8 cellular contexts compared by ENCODE assay signal in the genomic region with DNA sequence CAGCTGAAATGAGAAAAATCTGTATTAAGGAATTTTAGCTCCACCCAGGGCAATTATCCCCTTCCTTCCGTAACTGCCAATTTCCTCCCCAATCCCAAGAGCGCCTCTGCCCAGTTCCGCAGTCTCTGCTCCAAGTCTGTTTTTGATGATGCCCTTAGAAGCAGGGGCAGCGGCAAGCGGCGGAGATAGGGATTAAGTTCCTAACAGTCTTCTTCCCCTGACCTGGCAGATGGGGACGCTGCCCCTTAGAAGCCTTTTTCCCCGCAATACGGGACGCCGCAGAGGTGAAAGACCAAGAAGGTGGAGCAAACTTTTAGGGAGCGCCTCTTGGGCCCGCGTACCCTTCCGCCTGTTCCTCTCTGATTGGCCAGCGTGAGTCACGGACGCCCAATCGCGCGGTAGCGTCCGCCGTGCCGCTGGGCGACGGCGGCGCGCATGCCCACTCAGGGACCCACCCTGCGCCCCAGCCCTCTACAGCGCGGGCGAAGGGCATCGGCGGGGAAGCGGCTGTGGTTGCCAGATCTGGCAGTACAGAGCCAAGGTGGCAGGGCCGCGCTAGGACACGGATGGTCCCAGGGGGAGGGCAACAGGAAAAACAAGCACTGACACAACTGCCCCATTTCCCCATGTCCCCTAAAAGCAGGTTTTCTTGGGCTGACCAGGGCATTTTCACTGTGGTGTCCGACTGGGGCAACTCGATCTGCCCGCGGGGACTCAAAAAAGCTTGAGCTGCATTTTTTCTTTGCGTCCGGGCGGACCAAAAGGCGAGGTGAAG.
A peak's percentile ranks its signal among the peaks of the same experiment; 100 is the strongest.
DNase-seq lines count a peak whose midpoint lies in the region; ATAC-seq and TF ChIP-seq lines count a peak whose summit lies in the region.

No MANE protein-coding gene starts in this region.

- no peak for TF ChIP-seq CTCF in AG10803 (conservative IDR thresholded peaks at IDR 0.05; ENCODE audit: low read length)

- H3K4me3 ChIP-seq in AG10803 (ENCODE audit: low read length), result peak overlapping the region; percentile 88

- peak; percentile 66 for ATAC-seq in GM19035 (IDR thresholded peaks at IDR 0.05; ENCODE audit: unreplicated experiment)
- peak; percentile 66 for ATAC-seq in HG03342 (IDR thresholded peaks at IDR 0.05; ENCODE audit: unreplicated experiment)

- DNase-seq in AG10803 (ENCODE audit: low read depth) (peak; percentile 89), NCI-H345 treated with DMSO at 0.1 percent for 48 hours (lab: John Stamatoyannopoulos, UW; ENCODE audit: unreplicated experiment) (peak; percentile 92), cerebellar cortex (ENCODE audit: low spot score) (peak; percentile 93), islet precursor cell (peak; percentile 94)
- peak; percentile 69 for DNase-seq in activated CD4-positive, CD25-positive, alpha-beta regulatory T cell treated with anti-CD3 and anti-CD28 coated beads, Interleukin-2, amount 50 U/mL, for 16 hours (ENCODE audit: low read depth, low spot score)
- DNase-seq in stimulated activated CD4-positive, alpha-beta T cell treated with anti-CD3 and anti-CD28 coated beads, Interleukin-12 subunit alpha, Interleukin-12 subunit beta, amount 100 ng/mL, for 48 hours (ENCODE audit: low read depth in 2 of 3, low spot score in 1 of 3), result peak; percentile 75 to 85 (median 81)

Comparison
In these comparisons a context has a peak if more than half of its experiments do, and no peak if none do; other contexts are left out.
1. Peak in every context shown above with its lines: DNase-seq, ATAC-seq and H3K4me3 ChIP-seq.